ENCODE assay signal across 9 cellular contexts in the genomic region with DNA sequence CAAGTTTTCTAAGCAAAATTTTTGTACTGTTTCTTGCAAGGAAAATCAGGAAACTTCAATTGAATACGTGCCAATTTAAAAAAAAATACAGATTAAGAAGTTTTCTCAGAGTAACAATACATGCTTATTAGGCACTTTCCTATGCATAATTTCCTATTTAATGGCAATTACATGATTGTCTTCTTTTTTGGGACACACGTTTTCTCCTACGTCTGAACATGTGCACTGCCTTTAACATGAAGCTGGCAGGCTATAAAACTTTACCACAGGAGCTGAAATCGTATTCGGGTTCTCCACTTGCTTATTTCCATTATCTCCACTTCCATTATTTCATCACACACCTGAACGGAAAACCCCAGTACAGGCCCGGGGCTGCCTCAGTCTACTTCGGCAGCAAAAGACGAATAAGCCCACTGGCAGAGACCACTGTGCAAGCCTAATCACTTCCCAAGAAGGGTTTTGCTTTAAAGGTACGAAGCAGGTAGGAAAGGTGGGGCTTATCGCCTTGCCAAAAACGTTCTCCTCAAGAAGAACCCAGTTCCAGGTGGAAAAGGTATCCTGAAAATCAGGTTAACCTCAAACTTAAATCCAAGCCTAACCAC. TPM values are rescaled to one million over a fixed set of nuclear protein-coding genes. Genes with fewer than 3 reads are reported as not detected.
DNase-seq lines count a peak whose midpoint lies in the region; ATAC-seq, FAIRE-seq and TF ChIP-seq lines count a peak whose summit lies in the region.
"Had no signal": no experiment of that assay in that cellular context is flagged by ENCODE, and none has a peak within 500 bp of the region (broad histone marks: within the 10 kb centered on the region; RNA-seq: fewer than 3 reads in every experiment).

No MANE protein-coding gene starts in this region.

- H2BK5ac ChIP-seq in H1 (ENCODE audit: low read depth, low read length) = peak overlapping the region; percentile 77

- no peak overlapping the region for H3K14ac ChIP-seq in H1 (ENCODE audit: insufficient read length)

- peak overlapping the region; percentile 88 for H4K5ac ChIP-seq in H1 (ENCODE audit: insufficient read length, low read depth, low read length)

- no peak for TF ChIP-seq EP300 in H1 (IDR thresholded peaks at IDR 0.05; ENCODE audit: borderline replicate concordance in 1 of 2, low read depth in 2 of 2, low read length in 2 of 2)

- POLR2A ChIA-PET in H1 (lab: Charles Lee; ENCODE audit: partially characterized antibody) = interaction anchor here (0.7 to 1.9 kb wide), 10 partner anchors 8 to 207 kb away, joined by 3 to 11 read pairs (median 4); no protein-coding TSS in a partner anchor

- peak overlapping the region; percentile 52 for H2BK120ac ChIP-seq in H1 (replicated peaks; ENCODE audit: low read depth, low read length)

- no peak for DNase-seq in GM06990 (ENCODE audit: extremely low read depth, insufficient read length)
- DNase-seq in Karpas-422 = no peak
- no peak for DNase-seq in H1 (ENCODE audit: low read depth in 1 of 2, low spot score in 2 of 2)
- DNase-seq in nephron progenitor cell = no peak
- no peak for DNase-seq in activated CD4-positive, CD25-positive, alpha-beta regulatory T cell (lab: John Stamatoyannopoulos, UW)
- no peak for DNase-seq in NCI-H2081 (lab: John Stamatoyannopoulos, UW)
- DNase-seq in NCI-H2171 (lab: John Stamatoyannopoulos, UW) = no peak

- TF ChIP-seq CTCF in GM06990 (IDR thresholded peaks at IDR 0.05; ENCODE audit: insufficient read depth, low read length, poor library complexity, severe bottlenecking) (no peak), H1 (IDR thresholded peaks at IDR 0.05; ENCODE audit: control extremely low read depth in 1 of 3, insufficient read depth in 1 of 3, low read depth in 1 of 3, low read length in 3 of 3) (no peak), nephron progenitor cell (IDR thresholded peaks at IDR 0.05) (no peak)

- peak overlapping the region; percentile 43 for H3K56ac ChIP-seq in H1 (replicated peaks; ENCODE audit: insufficient read length, low read depth, low read length)

- H4K91ac ChIP-seq in H1 (replicated peaks; ENCODE audit: insufficient read length, low read length) = peak overlapping the region; percentile 25

- peak overlapping the region; percentile 40; the same call in 1 of the 2 replicates for H3K27ac ChIP-seq in Karpas-422 (ENCODE audit: low read length)
- H3K27ac ChIP-seq in H1 (ENCODE audit: low read depth, low read length) = peak overlapping the region; percentile 87

- no peak overlapping the region for H3K4me3 Mint-ChIP-seq in nephron progenitor cell
- H3K4me3 Mint-ChIP-seq: T-helper 17 cell had no signal

- peak overlapping the region; percentile 87 for H3K27ac Mint-ChIP-seq in nephron progenitor cell
- H3K27ac Mint-ChIP-seq: T-helper 17 cell had no signal

- peaks cover 74% of the 10 kb centered on the region for H3K79me2 ChIP-seq in Karpas-422 (ENCODE audit: low read length)
- H3K79me2 ChIP-seq in H1 (ENCODE audit: control insufficient read depth in 1 of 2, insufficient read depth in 2 of 2, low read length in 2 of 2) = peaks cover 0 to 49% of the 10 kb centered on the region in 2 experiments; a peak in 3 of 4 replicates

- H3K27me3 Mint-ChIP-seq in nephron progenitor cell (ENCODE audit: low read depth, poor library complexity) = no peaks in the 10 kb centered on the region
- H3K27me3 Mint-ChIP-seq: T-helper 17 cell had no signal

- H3K18ac ChIP-seq in H1 (ENCODE audit: extremely low read depth, low read length) = peak overlapping the region; percentile 73; the same call in 1 of the 2 replicates

- WGBS in H1 (ENCODE audit: extremely low coverage in 1 of 2, insufficient coverage in 1 of 2, insufficient read length in 1 of 2, insufficient replicate concordance in 2 of 2, low coverage in 1 of 2, low lambda C conversion rate in 2 of 2, missing lambda C conversion rate in 1 of 2), 2 experiments = 9% methylated on average over 12 of the region's 12 CpGs; no CpG with 5 or more reads in 1 of the 2 experiments

- no peaks in the 10 kb centered on the region for H3K9me2 ChIP-seq in Karpas-422 (replicated peaks; ENCODE audit: insufficient read depth, low read length)

- no peak overlapping the region for H2BK15ac ChIP-seq in H1 (ENCODE audit: low read length)

- H3K4me3 ChIP-seq in GM06990 (replicated peaks; ENCODE audit: low read depth, low read length) (peak overlapping the region; percentile 64), Karpas-422 (ENCODE audit: low read length) (peak overlapping the region; percentile 95), H1 (ENCODE audit: extremely low read depth in 1 of 4, insufficient read depth in 2 of 4, low read depth in 3 of 4, low read length in 4 of 4) (peak overlapping the region; percentile 70 to 93 (median 80))

- H3K79me1 ChIP-seq in H1 (ENCODE audit: low read depth, low read length) = no peaks in the 10 kb centered on the region

- peaks cover 25% of the 10 kb centered on the region for H3K4me1 Mint-ChIP-seq in nephron progenitor cell

- no peak overlapping the region for H2AK5ac ChIP-seq in H1 (ENCODE audit: low read depth, low read length)

- H3K9ac ChIP-seq in Karpas-422 (ENCODE audit: low read length) (peak overlapping the region; percentile 94), H1 (replicated peaks in 1 of 4; ENCODE audit: extremely low read depth in 1 of 4, low read depth in 3 of 4, low read length in 3 of 4) (peak overlapping the region in 3 of 4 experiments; percentile 83 to 92 (median 91); a peak in 6 of 7 replicates)

- H3K36me3 ChIP-seq in GM06990 (ENCODE audit: control insufficient read depth, insufficient read depth, low read length) = peaks cover 3% of the 10 kb centered on the region
- H3K36me3 ChIP-seq in Karpas-422 (ENCODE audit: insufficient read depth, low read length) = peaks cover 10% of the 10 kb centered on the region
- peaks cover 0 to 19% (median 6%) of the 10 kb centered on the region in 4 experiments; a peak in 6 of 8 replicates for H3K36me3 ChIP-seq in H1 (ENCODE audit: control insufficient read depth in 2 of 4, insufficient read depth in 4 of 4, low read length in 3 of 4)

- H3K23me2 ChIP-seq in H1 (ENCODE audit: low read depth, low read length) = peaks cover 7% of the 10 kb centered on the region

- H3K27me3 ChIP-seq in GM06990 (replicated peaks; ENCODE audit: control insufficient read depth, insufficient read depth, low read length) (no peaks in the 10 kb centered on the region), Karpas-422 (ENCODE audit: low read length) (no peaks in the 10 kb centered on the region), H1 (replicated peaks in 1 of 4; ENCODE audit: control insufficient read depth in 3 of 4, extremely low read depth in 1 of 4, insufficient read depth in 3 of 4, low read length in 3 of 4) (no peaks in the 10 kb centered on the region)

- no peak overlapping the region for H2BK20ac ChIP-seq in H1 (ENCODE audit: low read length)

- FAIRE-seq in H1 (lab: Jason Lieb, UNC) = no peak

- no peaks in the 10 kb centered on the region for H3K9me3 ChIP-seq in Karpas-422 (ENCODE audit: low read length)
- no peaks in the 10 kb centered on the region for H3K9me3 ChIP-seq in H1 (ENCODE audit: insufficient read depth in 2 of 2, low read depth in 1 of 2, low read length in 1 of 2)

- H3K4ac ChIP-seq in H1 (replicated peaks; ENCODE audit: insufficient read length, low read depth, low read length) = peak overlapping the region; percentile 15

- peaks cover 40% of the 10 kb centered on the region for H3K36me3 Mint-ChIP-seq in nephron progenitor cell (ENCODE audit: low read depth)

- H4K8ac ChIP-seq in H1 (ENCODE audit: extremely low read depth, insufficient read depth, low read length) = no peak overlapping the region; the same call in 1 of the 2 replicates

- H3K4me2 ChIP-seq in Karpas-422 (ENCODE audit: low read depth, low read length, poor library complexity, severe bottlenecking) (peak overlapping the region; percentile 92), H1 (ENCODE audit: insufficient read depth in 1 of 2, low read depth in 2 of 2, low read length in 2 of 2) (peak overlapping the region; percentile 89 to 92)

- TF ChIP-seq RAD21 in H1 (IDR thresholded peaks at IDR 0.05 in 1 of 2, conservative IDR thresholded peaks at IDR 0.05 in 1 of 2; ENCODE audit: low read depth in 2 of 2, low read length in 2 of 2) = no peak

- H2BK12ac ChIP-seq in H1 (ENCODE audit: low read depth, low read length) = peak overlapping the region; percentile 61; the same call in 1 of the 2 replicates

- H4K20me1 ChIP-seq in Karpas-422 (ENCODE audit: insufficient read depth, low read depth, low read length) (no peaks in the 10 kb centered on the region), H1 (replicated peaks in 1 of 2; ENCODE audit: control insufficient read depth in 1 of 2, insufficient read depth in 2 of 2, low read length in 2 of 2) (no peaks in the 10 kb centered on the region)

- CTCF ChIA-PET in H1 (lab: Charles Lee; ENCODE audit: partially characterized antibody) = interaction anchor here (0.6 to 1.4 kb wide), 2 partner anchors 21 to 481 kb away, joined by 3 read pairs; no protein-coding TSS in a partner anchor

- H2AFZ ChIP-seq in Karpas-422 (ENCODE audit: low read length) (0 out of 2 replicates have a peak overlapping the region, but pooled peaks have one; percentile 50), H1 (ENCODE audit: low read length) (peak overlapping the region; percentile 87)

- H3K23ac ChIP-seq in H1 (ENCODE audit: insufficient read length) = no peak overlapping the region

- H3K4me1 ChIP-seq in Karpas-422 (ENCODE audit: low read length) (peaks cover 27% of the 10 kb centered on the region), H1 (replicated peaks in 1 of 4; ENCODE audit: control insufficient read depth in 3 of 4, insufficient read depth in 4 of 4, low read length in 3 of 4) (peaks cover 0 to 15% (median 7%) of the 10 kb centered on the region in 4 experiments; a peak in 4 of 7 replicates)

- no peak for TF ChIP-seq POLR2A in H1 (IDR thresholded peaks at IDR 0.05; ENCODE audit: control extremely low read depth in 1 of 2, low read depth in 2 of 2, low read length in 2 of 2)

- no peak for ATAC-seq in HG03175 (IDR thresholded peaks at IDR 0.05; ENCODE audit: unreplicated experiment)

- peaks cover 21% of the 10 kb centered on the region for H3K9me3 Mint-ChIP-seq in nephron progenitor cell

RNA-seq across cellular contexts. Expression of a gene that starts 0.6 kb away (rescaled TPM):
- 10.2 and 13.7 TPM in 2 replicates for total RNA-seq in Karpas-422 (2014; rRNA removed; shearing (Covaris generic); ENCODE audit: low replicate concordance)
- total RNA-seq in H1 (2021; fragmentation: NEBNext Ultra II Directional; extraction: Animal tissue kit (Norgen Biotek cat#: 25700)) = 39.8 and 44.0 TPM in 2 replicates
- 19.7 and 30.3 TPM in 2 replicates for polyA plus RNA-seq in H1 (2011; rRNA removed)
- polyA plus RNA-seq in H1 (2011; cell fraction: cytosol; rRNA removed) = 50.0 TPM
- polyA plus RNA-seq in H1 (2011; cell fraction: nucleus; rRNA removed) = 8.9 TPM
- polyA plus RNA-seq in H1 (2012, experiment 1 of 2) = 52.5 to 76.2 TPM (median 61.2 TPM) in 4 replicates
- polyA plus RNA-seq in H1 (2012, experiment 2 of 2) = 9.6 TPM
- polyA plus RNA-seq in H1 (2013, experiment 1 of 2) = 25.6 TPM
- 24.8 TPM for polyA plus RNA-seq in H1 (2013, experiment 2 of 2)
- polyA minus RNA-seq in H1 (2011; rRNA and poly(A)+ RNA removed) = 29.9 and 31.8 TPM in 2 replicates
- 18.9 TPM for polyA minus RNA-seq in H1 (2011; cell fraction: cytosol; rRNA and poly(A)+ RNA removed)
- 20.8 TPM for polyA minus RNA-seq in H1 (2011; cell fraction: nucleus; rRNA and poly(A)+ RNA removed)

RNA-seq across cellular contexts. Expression of a gene that starts 0.6 kb away (rescaled TPM):
- total RNA-seq in Karpas-422 (2014; rRNA removed; shearing (Covaris generic); ENCODE audit: low replicate concordance) = 17.8 and 18.7 TPM in 2 replicates
- 8.9 and 9.7 TPM in 2 replicates for total RNA-seq in H1 (2021; fragmentation: NEBNext Ultra II Directional; extraction: Animal tissue kit (Norgen Biotek cat#: 25700))
- polyA plus RNA-seq in H1 (2011; rRNA removed) = 2.9 and 3.3 TPM in 2 replicates
- polyA plus RNA-seq in H1 (2011; cell fraction: cytosol; rRNA removed) = 6.9 TPM
- 11.2 TPM for polyA plus RNA-seq in H1 (2011; cell fraction: nucleus; rRNA removed)
- polyA plus RNA-seq in H1 (2012, experiment 1 of 2) = 5.4 to 8.1 TPM (median 6.7 TPM) in 4 replicates
- 0.62 TPM for polyA plus RNA-seq in H1 (2012, experiment 2 of 2)
- polyA plus RNA-seq in H1 (2013, experiment 1 of 2) = 6.1 TPM
- 5.6 TPM for polyA plus RNA-seq in H1 (2013, experiment 2 of 2)
- polyA minus RNA-seq in H1 (2011; rRNA and poly(A)+ RNA removed) = 8.3 and 10.2 TPM in 2 replicates
- polyA minus RNA-seq in H1 (2011; cell fraction: cytosol; rRNA and poly(A)+ RNA removed) = 6.5 TPM
- polyA minus RNA-seq in H1 (2011; cell fraction: nucleus; rRNA and poly(A)+ RNA removed) = 30.3 TPM

RNA-seq across cellular contexts. Expression of a gene that starts 42.2 kb away (rescaled TPM):
- total RNA-seq in Karpas-422 (2014; rRNA removed; shearing (Covaris generic); ENCODE audit: low replicate concordance) = not detected in 2 replicates
- total RNA-seq in H1 (2021; fragmentation: NEBNext Ultra II Directional; extraction: Animal tissue kit (Norgen Biotek cat#: 25700)) = not detected in 2 replicates
- polyA plus RNA-seq in H1 (2011; rRNA removed) = not detected in 2 replicates
- polyA plus RNA-seq in H1 (2011; cell fraction: cytosol; rRNA removed) = 0.06 TPM
- polyA plus RNA-seq in H1 (2011; cell fraction: nucleus; rRNA removed) = not detected
- polyA plus RNA-seq in H1 (2012, experiment 1 of 2) = not detected in 4 replicates
- not detected for polyA plus RNA-seq in H1 (2012, experiment 2 of 2)
- polyA plus RNA-seq in H1 (2013, experiment 1 of 2) = not detected
- polyA plus RNA-seq in H1 (2013, experiment 2 of 2) = 0.06 TPM
- polyA minus RNA-seq in H1 (2011; rRNA and poly(A)+ RNA removed) = not detected in 2 replicates
- polyA minus RNA-seq in H1 (2011; cell fraction: cytosol; rRNA and poly(A)+ RNA removed) = not detected
- polyA minus RNA-seq in H1 (2011; cell fraction: nucleus; rRNA and poly(A)+ RNA removed) = not detected
